29 cellular contexts compared by ENCODE assay signal in the genomic region with DNA sequence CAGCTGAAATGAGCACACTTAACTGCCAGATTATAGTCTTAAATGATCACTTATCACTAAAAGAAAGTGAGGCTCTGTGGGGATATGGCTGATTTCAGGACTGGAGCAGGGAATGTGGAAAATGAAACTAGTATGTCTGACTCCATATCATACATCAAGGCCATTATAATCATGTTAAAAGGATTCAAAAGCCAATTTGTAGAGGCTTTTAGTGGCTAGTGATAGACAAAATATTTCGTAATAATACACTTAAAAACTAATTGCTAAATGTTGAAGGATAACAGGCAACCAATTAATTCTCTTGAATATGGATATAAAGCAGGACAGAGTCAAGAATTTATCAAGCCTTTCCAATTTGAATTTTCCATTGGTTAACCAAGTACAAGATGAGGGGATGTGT.
"Had no signal": no experiment of that assay in that cellular context is flagged by ENCODE, and none has a peak within 500 bp of the region (broad histone marks: within the 10 kb centered on the region; RNA-seq: fewer than 3 reads in every experiment).

No MANE protein-coding gene starts in this region.

- ATAC-seq: activated CD8-positive, alpha-beta T cell treated with anti-CD3 and anti-CD28 coated beads for 36 hours; activated naive CD8-positive, alpha-beta T cell treated with anti-CD3 and anti-CD28 coated beads, Interleukin-2, amount 50 U/mL, for 24 hours; activated T-cell treated with anti-CD3 and anti-CD28 coated beads, Interleukin-2, amount 50 U/mL, for 4 hours; activated T-cell treated with anti-CD3 and anti-CD28 coated beads, Interleukin-2, amount 50 U/mL, for 72 hours; activated T-helper 17 cell treated with anti-CD3 and anti-CD28 coated beads, Interleukin-2, amount 50 U/mL, for 72 hours had no signal

- H3K27me3 ChIP-seq: ascending aorta, cardiac muscle cell had no signal

- H3K9me3 ChIP-seq: ascending aorta had no signal

- H3K4me3 ChIP-seq: ascending aorta, cardiac muscle cell had no signal

- H3K27ac ChIP-seq: ascending aorta, cardiac muscle cell, VCaP had no signal

- H3K4me1 ChIP-seq: ascending aorta had no signal

- DNase-seq: activated B cell treated with CpG ODN at 0.5 μM for 24 hours; activated CD4-positive, alpha-beta memory T cell treated with anti-CD3 and anti-CD28 coated beads for 36 hours; activated CD4-positive, alpha-beta T cell treated with anti-CD3 and anti-CD28 coated beads for 4 hours; activated CD4-positive, alpha-beta T cell treated with anti-CD3 and anti-CD28 coated beads, Interleukin-2, amount 10 ng/mL, durations not matched to agents 24 days and 14 days; activated CD4-positive, alpha-beta T cell treated with anti-CD3 and anti-CD28 coated beads, Interleukin-2, amount 50 U/mL, for 1 hour; activated CD4-positive, alpha-beta T cell treated with anti-CD3 and anti-CD28 coated beads, Interleukin-2, amount 50 U/mL, for 4 hours; activated CD4-positive, CD25-positive, alpha-beta regulatory T cell treated with anti-CD3 and anti-CD28 coated beads, Interleukin-2, amount 50 U/mL, for 72 hours; activated CD8-positive, alpha-beta memory T cell treated with anti-CD3 and anti-CD28 coated beads, Interleukin-2, amount 50 U/mL, for 4 hours; activated CD8-positive, alpha-beta T cell treated with anti-CD3 and anti-CD28 coated beads for 36 hours; activated effector memory CD4-positive, alpha-beta T cell treated with anti-CD3 and anti-CD28 coated beads, Interleukin-2, amount 50 U/mL, for 16 hours; activated gamma-delta T cell treated with Interleukin-2 at 50 U/mL for 16 hours; activated naive CD4-positive, alpha-beta T cell; activated naive CD4-positive, alpha-beta T cell treated with anti-CD3 and anti-CD28 coated beads, Interleukin-2, amount 10 ng/mL, durations not matched to agents 7 days and 5 days; activated naive CD8-positive, alpha-beta T cell treated with anti-CD3 and anti-CD28 coated beads, Interleukin-2, amount 10 ng/mL, durations not matched to agents 7 days and 5 days; activated naive CD8-positive, alpha-beta T cell treated with anti-CD3 and anti-CD28 coated beads, Interleukin-2, amount 50 U/mL, for 24 hours; activated T-cell treated with anti-CD3 and anti-CD28 coated beads for 4 hours; activated T-cell treated with anti-CD3 and anti-CD28 coated beads, Interleukin-2, amount 50 U/mL, for 1 hour; activated T-cell treated with anti-CD3 and anti-CD28 coated beads, Interleukin-2, amount 50 U/mL, for 4 hours; activated T-cell treated with anti-CD3 and anti-CD28 coated beads, Interleukin-2, amount 50 U/mL, for 72 hours; amygdala; anterior cingulate cortex; caudate nucleus; cerebellar nuclear complex; T-helper 2 cell; T-helper 9 cell had no signal

- H3K36me3 ChIP-seq: ascending aorta, cardiac muscle cell had no signal
